In the genomic region with DNA sequence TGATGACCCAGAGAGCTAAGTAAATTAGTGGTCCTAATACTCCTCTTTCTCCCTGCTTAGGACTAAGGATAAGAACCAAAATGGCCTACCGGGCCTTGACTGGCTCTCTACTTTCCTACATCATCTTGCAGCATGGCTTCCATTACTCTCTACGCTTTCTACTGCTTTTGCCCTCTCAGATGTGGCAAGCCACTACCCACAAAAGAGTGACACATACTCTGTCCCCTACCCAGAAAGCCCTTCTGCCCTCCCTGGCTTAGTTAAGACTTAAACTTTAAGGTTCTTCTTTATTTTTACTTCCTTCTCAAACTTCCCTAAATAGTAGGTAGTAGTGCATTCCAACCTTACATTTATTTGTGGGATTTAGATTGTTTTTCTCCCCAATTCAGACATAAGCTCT, we compare ENCODE assay signal across 17 cellular contexts.
DNase-seq lines count a peak whose midpoint lies in the region; ATAC-seq and TF ChIP-seq lines count a peak whose summit lies in the region.
"Had no signal": no experiment of that assay in that cellular context is flagged by ENCODE, and none has a peak within 500 bp of the region (broad histone marks: within the 10 kb centered on the region; RNA-seq: fewer than 3 reads in every experiment).

No MANE protein-coding gene starts in this region.

- no peak overlapping the region for H3K27ac ChIP-seq in HL-60 (replicated peaks)
- H3K27ac ChIP-seq: RWPE1, SJSA1 had no signal

- H3K4me3 ChIP-seq in HL-60 (replicated peaks; ENCODE audit: insufficient read depth, low read length): no peak overlapping the region
- H3K4me3 ChIP-seq: SJSA1 had no signal

- no peak for TF ChIP-seq CTCF in HL-60 (IDR thresholded peaks at IDR 0.05; ENCODE audit: insufficient read depth, low read length)

- H3K27me3 ChIP-seq in HL-60 (ENCODE audit: insufficient read depth, poor library complexity, severe bottlenecking): no peaks in the 10 kb centered on the region
- H3K27me3 ChIP-seq: SJSA1 had no signal

- intact Hi-C loops in posterior cingulate gyrus (cut with DNase I): no loop called here

- ATAC-seq in HG03457 (IDR thresholded peaks at IDR 0.05; ENCODE audit: unreplicated experiment) (no peak), GM18873 (IDR thresholded peaks at IDR 0.05; ENCODE audit: low FRiP score, unreplicated experiment) (no peak)

- DNase-seq in AML-193 (lab: John Stamatoyannopoulos, UW) (peak; percentile 40 to 57), HL-60 (ENCODE audit: low read depth in 1 of 2, low spot score in 1 of 2) (peak; percentile 31 to 85), NOMO-1 (lab: John Stamatoyannopoulos, UW; ENCODE audit: unreplicated experiment in 2 of 2) (peak; percentile 46 to 71), SKM-1 treated with dmso at 0.1 percent for 144 hours (lab: John Stamatoyannopoulos, UW; ENCODE audit: unreplicated experiment) (peak; percentile 92), posterior cingulate gyrus (no peak), dedifferentiated amniotic fluid mesenchymal stem cell (ENCODE audit: extremely low spot score) (no peak)
- DNase-seq: Caco-2; CD4-positive, CD25-positive, alpha-beta regulatory T cell; DMS53; HCEC 1CT; NCI-H1092 treated with DMSO at 0.1 percent for 48 hours; NCI-H2081 treated with DMSO at 0.1 percent for 48 hours; NCI-H510A treated with DMSO at 0.1 percent for 48 hours had no signal

Comparison
In these comparisons a context has a peak if more than half of its experiments do, and no peak if none do; other contexts are left out.
1. DNase-seq: peak in AML-193 (2 of 2), HL-60 (2 of 2), NOMO-1 (2 of 2) and SKM-1 treated with dmso at 0.1 percent for 144 hours (single experiment); none in posterior cingulate gyrus (0 of 10) and dedifferentiated amniotic fluid mesenchymal stem cell (single experiment).